Comparison of ENCODE assay signal across 8 cellular contexts in genomic region chr12:93569656-93570551, GRCh38. TPM values are rescaled to one million over a fixed set of nuclear protein-coding genes. Genes with fewer than 3 reads are reported as not detected.
DNase-seq lines count a peak whose midpoint lies in the region; ATAC-seq and TF ChIP-seq lines count a peak whose summit lies in the region.

No MANE protein-coding gene starts in this region.

- H3K27me3 ChIP-seq in adrenal gland (no peaks in the 10 kb centered on the region), heart right ventricle (peaks cover 0 to 73% (median 0%) of the 10 kb centered on the region in 7 donors), upper lobe of right lung (peaks cover 4% of the 10 kb centered on the region)

- TF ChIP-seq CTCF in adrenal gland (IDR thresholded peaks at IDR 0.05) (peak; percentile 59 to 76 (median 67)), heart right ventricle (IDR thresholded peaks at IDR 0.05) (peak; percentile 75 to 93 (median 90)), upper lobe of right lung (IDR thresholded peaks at IDR 0.05) (peak; percentile 82)

- intact Hi-C loops in adrenal gland (cut with DNase I) (loop anchor here (5.0 to 10.0 kb wide), 5 partner anchors 63 to 535 kb away; no protein-coding TSS in a partner anchor), heart right ventricle (cut with DNase I) (loop anchor here (1.0 to 10.0 kb wide), 33 partner anchors 21 to 532 kb away; partner anchors contain the start of gene CRADD (in 8 of the 10)), posterior vena cava (cut with DNase I) (loop anchor here (5.0 to 10.0 kb wide), 5 partner anchors 63 to 532 kb away; no protein-coding TSS in a partner anchor), upper lobe of right lung (cut with DNase I) (loop anchor here (5.0 kb wide), 1 partner anchor 172 kb away; no protein-coding TSS in a partner anchor)

- H3K4me3 ChIP-seq in adrenal gland (peak overlapping the region; percentile 52 to 88 (median 76)), heart right ventricle (peak overlapping the region; percentile 62 to 100 (median 91)), upper lobe of right lung (peak overlapping the region; percentile 99)

- ATAC-seq in GM21619 (IDR thresholded peaks at IDR 0.05; ENCODE audit: unreplicated experiment) (peak; percentile 39), heart right ventricle (peak; percentile 76 to 86 (median 84)), upper lobe of right lung (peak; percentile 81)

- no peak for TF ChIP-seq POLR2A in adrenal gland (IDR thresholded peaks at IDR 0.05)

- 0 to 1% (median 0%) methylated on average over 32 to 60 of the region's 60 CpGs for WGBS in adrenal gland, 4 donors
- 0 to 1% methylated on average over 58 to 60 of the region's 60 CpGs for WGBS in heart right ventricle, 2 donors

- H3K4me1 ChIP-seq in adrenal gland (replicated peaks in 1 of 2) (peaks cover 0 to 16% of the 10 kb centered on the region in 2 donors), heart right ventricle (peaks cover 0 to 29% (median 15%) of the 10 kb centered on the region in 9 donors), upper lobe of right lung (no peaks in the 10 kb centered on the region)

- no peaks in the 10 kb centered on the region for H3K9me3 ChIP-seq in adrenal gland (replicated peaks in 1 of 3)
- no peaks in the 10 kb centered on the region for H3K9me3 ChIP-seq in heart right ventricle
- no peaks in the 10 kb centered on the region for H3K9me3 ChIP-seq in upper lobe of right lung

- H3K36me3 ChIP-seq in adrenal gland (replicated peaks in 1 of 2): peaks cover 0 to 5% of the 10 kb centered on the region in 2 donors
- peaks cover 0 to 30% (median 3%) of the 10 kb centered on the region in 9 donors for H3K36me3 ChIP-seq in heart right ventricle
- H3K36me3 ChIP-seq in upper lobe of right lung: peaks cover 3% of the 10 kb centered on the region

- peak overlapping the region; percentile 86 to 97 (median 95) for H3K27ac ChIP-seq in adrenal gland
- peak overlapping the region; percentile 93 to 100 (median 96) for H3K27ac ChIP-seq in heart right ventricle
- peak overlapping the region; percentile 85 for H3K27ac ChIP-seq in upper lobe of right lung

- DNase-seq in DMS79 treated with DMSO at 0.1 percent for 48 hours (lab: John Stamatoyannopoulos, UW) (peak; percentile 80), LHCN-M2 (ENCODE audit: low read depth) (peak; percentile 80), SW 1271 (lab: John Stamatoyannopoulos, UW) (peak; percentile 68 to 83), adrenal gland (peak; percentile 89 to 95 (median 93)), heart right ventricle (peak; percentile 87 to 93), posterior vena cava (ENCODE audit: low spot score) (peak; percentile 95), upper lobe of right lung (peak; percentile 93)

RNA-seq across cellular contexts. Expression of gene SOCS2, which starts 2.6 kb away (rescaled TPM):
- total RNA-seq in LHCN-M2 (2014; rRNA removed): 3.9 and 4.5 TPM in 2 replicates
- polyA plus RNA-seq in LHCN-M2 (2012): 0.86 TPM
- 10 to 100 TPM; 30.7 to 66.4 (median 48.1) TPM for total RNA-seq in adrenal gland
- 10 to 100 TPM; 28.2 to 46.5 (median 29.4) TPM for polyA plus RNA-seq in adrenal gland
- total RNA-seq in heart right ventricle: 10 to 100 TPM in 9 of 10 donors, 1 to 10 TPM in 1; 8.6 to 35.1 (median 18.3) TPM
- 10 to 100 TPM; 14.9 to 19.5 TPM for polyA plus RNA-seq in heart right ventricle
- 10 to 100 TPM; 30.0 to 30.9 TPM for total RNA-seq in posterior vena cava
- 23.8 TPM for total RNA-seq in upper lobe of right lung

Comparison
In these comparisons a context has a peak if more than half of its experiments do, and no peak if none do; other contexts are left out.
1. Peak in every context shown above with its lines: DNase-seq, ATAC-seq, H3K4me3 ChIP-seq and H3K27ac ChIP-seq.